ENCODE assay signal across 18 cellular contexts in genomic region chr5:13244151-13244550, GRCh38.
A peak's percentile ranks its signal among the peaks of the same experiment; 100 is the strongest.
DNase-seq lines count a peak whose midpoint lies in the region; ATAC-seq and TF ChIP-seq lines count a peak whose summit lies in the region.
"Had no signal": no experiment of that assay in that cellular context is flagged by ENCODE, and none has a peak within 500 bp of the region (broad histone marks: within the 10 kb centered on the region; RNA-seq: fewer than 3 reads in every experiment).

No MANE protein-coding gene starts in this region.

- H3K27me3 ChIP-seq in right cardiac atrium (ENCODE audit: control insufficient read depth, insufficient read depth) = no peaks in the 10 kb centered on the region
- H3K27me3 ChIP-seq in left ventricle myocardium inferior (ENCODE audit: low read depth) = no peaks in the 10 kb centered on the region
- no peaks in the 10 kb centered on the region for H3K27me3 ChIP-seq in gastroesophageal sphincter
- no peaks in the 10 kb centered on the region for H3K27me3 ChIP-seq in spleen (replicated peaks in 1 of 7)
- H3K27me3 ChIP-seq in GM23248 (replicated peaks; ENCODE audit: insufficient read depth) = no peaks in the 10 kb centered on the region

- no peaks in the 10 kb centered on the region for H3K36me3 ChIP-seq in left ventricle myocardium inferior
- H3K36me3 ChIP-seq in gastroesophageal sphincter = no peaks in the 10 kb centered on the region
- no peaks in the 10 kb centered on the region for H3K36me3 ChIP-seq in spleen
- H3K36me3 ChIP-seq in GM23248 (ENCODE audit: low read depth) = no peaks in the 10 kb centered on the region

- ATAC-seq in right cardiac atrium (no peak), gastroesophageal sphincter (peak; percentile 19), sciatic nerve (no peak)
- ATAC-seq: A549 had no signal

- in situ Hi-C loops in GM23248 (cut with MboI) = no loop called here

- H3K4me3 ChIP-seq in right cardiac atrium (ENCODE audit: low read length) = no peak overlapping the region
- H3K4me3 ChIP-seq in left ventricle myocardium inferior = no peak overlapping the region
- H3K4me3 ChIP-seq in gastroesophageal sphincter = no peak overlapping the region
- H3K4me3 ChIP-seq in spleen = no peak overlapping the region
- no peak overlapping the region for H3K4me3 ChIP-seq in GM23248
- H3K4me3 ChIP-seq: A549 had no signal

- H2AFZ ChIP-seq in GM23248 = no peak overlapping the region

- no peaks in the 10 kb centered on the region for H4K20me1 ChIP-seq in GM23248 (ENCODE audit: insufficient read depth)

- no peaks in the 10 kb centered on the region for H3K79me2 ChIP-seq in GM23248 (ENCODE audit: insufficient read depth)

- H3K4me1 ChIP-seq in right cardiac atrium (ENCODE audit: control insufficient read depth, insufficient read depth, low read length) (no peaks in the 10 kb centered on the region), left ventricle myocardium inferior (no peaks in the 10 kb centered on the region), gastroesophageal sphincter (no peaks in the 10 kb centered on the region), spleen (no peaks in the 10 kb centered on the region), GM23248 (ENCODE audit: insufficient read depth) (no peaks in the 10 kb centered on the region)
- H3K4me1 ChIP-seq: A549 had no signal

- no peak for TF ChIP-seq EP300 in gastroesophageal sphincter (IDR thresholded peaks at IDR 0.05)

- TF ChIP-seq CTCF in left ventricle myocardium inferior (IDR thresholded peaks at IDR 0.05; ENCODE audit: borderline replicate concordance) (no peak), gastroesophageal sphincter (IDR thresholded peaks at IDR 0.05) (no peak), spleen (IDR thresholded peaks at IDR 0.05 in 8 of 11, conservative IDR thresholded peaks at IDR 0.05 in 3 of 11) (no peak)

- DNase-seq in right cardiac atrium = peak in 2 of 3 donors; percentile 29 to 41
- no peak for DNase-seq in left ventricle myocardium inferior
- peak; percentile 67 for DNase-seq in spleen
- DNase-seq in GM23248 = no peak
- DNase-seq in sciatic nerve (ENCODE audit: low spot score) = no peak
- DNase-seq: 8988T, ACHN, AML-193, C1 segment of cervical spinal cord, Calu3, COR-L47, DMS53, DMS79 treated with DMSO at 0.1 percent for 48 hours, GF-D8, H7, HCEC 1CT had no signal

- H3K4me2 ChIP-seq in GM23248 (ENCODE audit: unreplicated experiment) = no peak overlapping the region
- H3K4me2 ChIP-seq: A549 had no signal

- H3K9me3 ChIP-seq in right cardiac atrium (ENCODE audit: control insufficient read depth, low read length) (peaks cover 6% of the 10 kb centered on the region), left ventricle myocardium inferior (replicated peaks) (peaks cover 25% of the 10 kb centered on the region), gastroesophageal sphincter (peaks cover 0 to 14% (median 0%) of the 10 kb centered on the region in 3 donors), spleen (peaks cover 0 to 27% (median 6%) of the 10 kb centered on the region in 8 donors), GM23248 (ENCODE audit: low read depth) (no peaks in the 10 kb centered on the region)
- H3K9me3 ChIP-seq: A549 had no signal

- no peak overlapping the region for H3K9ac ChIP-seq in GM23248

- 93% methylated on average over 20 of the region's 20 CpGs for WGBS in right cardiac atrium
- WGBS in gastroesophageal sphincter (ENCODE audit: low coverage in 1 of 2), 2 donors = no CpG with 5 or more reads among the region's 20 CpGs
- WGBS in spleen, 5 donors = 71 to 93% (median 90%) methylated on average over 3 to 20 of the region's 20 CpGs
- 68 to 70% methylated on average over 17 to 20 of the region's 20 CpGs for WGBS in GM23248 (ENCODE audit: low coverage in 1 of 2, low lambda C conversion rate in 2 of 2, missing lambda C conversion rate in 2 of 2), 2 experiments

- H3K27ac ChIP-seq in right cardiac atrium (ENCODE audit: low read length) = no peak overlapping the region
- no peak overlapping the region for H3K27ac ChIP-seq in left ventricle myocardium inferior (replicated peaks)
- H3K27ac ChIP-seq in gastroesophageal sphincter = no peak overlapping the region
- no peak overlapping the region for H3K27ac ChIP-seq in spleen
- H3K27ac ChIP-seq in GM23248 = no peak overlapping the region
- H3K27ac ChIP-seq: A549 had no signal

- no peak for TF ChIP-seq POLR2A in gastroesophageal sphincter (IDR thresholded peaks at IDR 0.05)
- no peak for TF ChIP-seq POLR2A in spleen (IDR thresholded peaks at IDR 0.05)

- H3F3A ChIP-seq in GM23248 (ENCODE audit: insufficient read depth) = no peaks in the 10 kb centered on the region

- no peaks in the 10 kb centered on the region for H3K9me2 ChIP-seq in GM23248 (ENCODE audit: insufficient read depth)

- intact Hi-C loops in right cardiac atrium (cut with DNase I) = no loop called here
- intact Hi-C loops in left ventricle myocardium inferior (cut with micrococcal nuclease) = no loop called here
- intact Hi-C loops in spleen (cut with DNase I; ENCODE audit: low total_unique reads) = no loop called here
- intact Hi-C loops in sciatic nerve (cut with DNase I) = no loop called here

Comparison
In these comparisons a context has a peak if more than half of its experiments do, and no peak if none do; other contexts are left out.
1. DNase-seq: peak in right cardiac atrium (2 of 3) and spleen (single experiment); none in left ventricle myocardium inferior (single experiment), GM23248 (single experiment) and sciatic nerve (single experiment).